ENCODE assay signal across 17 cellular contexts in genomic region chr18:3982541-3982940, GRCh38.
DNase-seq lines count a peak whose midpoint lies in the region; ATAC-seq and TF ChIP-seq lines count a peak whose summit lies in the region.
"Had no signal": no experiment of that assay in that cellular context is flagged by ENCODE, and none has a peak within 500 bp of the region (broad histone marks: within the 10 kb centered on the region; RNA-seq: fewer than 3 reads in every experiment).

No MANE protein-coding gene starts in this region.

- H3K79me2 ChIP-seq in mammary epithelial cell (ENCODE audit: insufficient read depth, low read length) = no peaks in the 10 kb centered on the region

- H3K27me3 Mint-ChIP-seq in MCF 10A (ENCODE audit: insufficient read depth, unreplicated experiment) (no peaks in the 10 kb centered on the region), endothelial cell (ENCODE audit: unreplicated experiment) (peaks cover 1% of the 10 kb centered on the region)

- H3K9me3 Mint-ChIP-seq in MCF 10A (ENCODE audit: unreplicated experiment) (peaks cover 12% of the 10 kb centered on the region), endothelial cell (ENCODE audit: unreplicated experiment) (no peaks in the 10 kb centered on the region)

- H3K4me1 ChIP-seq in mammary epithelial cell (ENCODE audit: insufficient read depth, low read length) = peaks cover 38% of the 10 kb centered on the region

- H3K36me3 Mint-ChIP-seq in MCF 10A (ENCODE audit: insufficient read depth, unreplicated experiment) = no peaks in the 10 kb centered on the region
- no peaks in the 10 kb centered on the region for H3K36me3 Mint-ChIP-seq in endothelial cell (ENCODE audit: low read depth, unreplicated experiment)
- H3K36me3 Mint-ChIP-seq: CD14-positive monocyte had no signal

- H3K4me3 Mint-ChIP-seq in MCF 10A (ENCODE audit: unreplicated experiment) (no peak overlapping the region), endothelial cell (ENCODE audit: unreplicated experiment) (no peak overlapping the region)
- H3K4me3 Mint-ChIP-seq: CD14-positive monocyte had no signal

- no peak overlapping the region for H2AFZ ChIP-seq in mammary epithelial cell (ENCODE audit: low read depth, low read length)
- H2AFZ ChIP-seq: PC-9 had no signal

- peak; percentile 43 for DNase-seq in mammary epithelial cell
- DNase-seq in MCF 10A (ENCODE audit: unreplicated experiment) = no peak
- DNase-seq in astrocyte of the spinal cord (ENCODE audit: low read depth, low spot score) = peak; percentile 24
- DNase-seq in glomerular visceral epithelial cell (ENCODE audit: extremely low spot score) = peak; percentile 25
- no peak for DNase-seq in stimulated activated naive CD4-positive, alpha-beta T cell (lab: John Stamatoyannopoulos, UW)
- no peak for DNase-seq in NCI-H2107 treated with DMSO at 0.1 percent for 48 hours (lab: John Stamatoyannopoulos, UW; ENCODE audit: unreplicated experiment)
- no peak for DNase-seq in endothelial cell (ENCODE audit: low spot score)
- DNase-seq: 8988T, COR-L47, NCI-H146, NCI-H748 treated with DMSO at 0.1 percent for 48 hours, PC-9, SHP77 had no signal

- POLR2A ChIA-PET in MCF 10A (lab: Yijun Ruan, JAX) = no interaction called here

- BruUV-seq in mammary epithelial cell (replicated peaks; lab: Mats Ljungman, UMichigan) (no TSS peak), MCF 10A (replicated peaks; lab: Mats Ljungman, UMichigan) (no TSS peak)

- no peaks in the 10 kb centered on the region for H3K36me3 ChIP-seq in mammary epithelial cell (ENCODE audit: insufficient read depth, low read length)

- no peak for ATAC-seq in GM21786 (IDR thresholded peaks at IDR 0.05; ENCODE audit: unreplicated experiment)
- ATAC-seq: GM12878, SK-N-SH treated with all-trans-retinoic acid at 6 μM for 48 hours had no signal

- no peaks in the 10 kb centered on the region for H3K27me3 ChIP-seq in mammary epithelial cell (ENCODE audit: insufficient read depth, low read length)

- no peak overlapping the region for H3K27ac Mint-ChIP-seq in MCF 10A (ENCODE audit: low read depth, unreplicated experiment)
- no peak overlapping the region for H3K27ac Mint-ChIP-seq in endothelial cell (ENCODE audit: unreplicated experiment)
- H3K27ac Mint-ChIP-seq: CD14-positive monocyte had no signal

- 78% methylated on average over 3 of the region's 3 CpGs for WGBS in mammary epithelial cell (ENCODE audit: low coverage, missing lambda C conversion rate)

- no peaks in the 10 kb centered on the region for H3K9me3 ChIP-seq in mammary epithelial cell (replicated peaks; ENCODE audit: insufficient read depth, low read length)

- intact Hi-C loops in mammary epithelial cell (cut with micrococcal nuclease) = loop anchor here (5.0 to 10.0 kb wide), 3 partner anchors 75 to 718 kb away; partner anchors contain the start of gene MYL12B
- intact Hi-C loops in MCF 10A (cut with micrococcal nuclease) = no loop called here

- H3K4me2 ChIP-seq in mammary epithelial cell (ENCODE audit: insufficient read depth, low read depth, low read length) = no peak overlapping the region
- H3K4me2 ChIP-seq: PC-9 had no signal

- H3K27ac ChIP-seq in mammary epithelial cell (ENCODE audit: insufficient read depth, low read depth, low read length) = peak overlapping the region; percentile 98
- H3K27ac ChIP-seq: PC-9 had no signal

- peaks cover 21% of the 10 kb centered on the region for H3K4me1 Mint-ChIP-seq in MCF 10A (ENCODE audit: insufficient read depth, unreplicated experiment)
- H3K4me1 Mint-ChIP-seq in endothelial cell (ENCODE audit: unreplicated experiment) = no peaks in the 10 kb centered on the region

- dilution Hi-C loops in mammary epithelial cell (cut with HindIII; ENCODE audit: low sequenced_read_pairs) = loop anchor here (25.0 kb wide), 2 partner anchors 220 to 695 kb away; no protein-coding TSS in a partner anchor

- H3K9ac ChIP-seq in mammary epithelial cell (ENCODE audit: insufficient read depth, low read length) = no peak overlapping the region

- H3K4me3 ChIP-seq in mammary epithelial cell (replicated peaks in 1 of 3; ENCODE audit: insufficient read depth in 1 of 3, low read depth in 2 of 3, low read length in 3 of 3) = no peak overlapping the region
- no peak overlapping the region for H3K4me3 ChIP-seq in astrocyte of the spinal cord (ENCODE audit: low read depth, low read length)
- H3K4me3 ChIP-seq: GM12878, PC-9 had no signal

- no peak for TF ChIP-seq CTCF in mammary epithelial cell (conservative IDR thresholded peaks at IDR 0.05 in 1 of 2, IDR thresholded peaks at IDR 0.05 in 1 of 2; ENCODE audit: extremely low read depth in 1 of 2, insufficient read depth in 1 of 2, low read depth in 1 of 2, low read length in 2 of 2)
- TF ChIP-seq CTCF in MCF 10A (IDR thresholded peaks at IDR 0.05; ENCODE audit: unreplicated experiment) = no peak
- TF ChIP-seq CTCF in astrocyte of the spinal cord (IDR thresholded peaks at IDR 0.05; ENCODE audit: low read depth, low read length) = no peak
- TF ChIP-seq CTCF in endothelial cell (IDR thresholded peaks at IDR 0.05; ENCODE audit: unreplicated experiment) = no peak

- no peaks in the 10 kb centered on the region for H4K20me1 ChIP-seq in mammary epithelial cell (ENCODE audit: insufficient read depth, low read length)

- CTCF ChIA-PET in mammary epithelial cell (lab: Charles Lee; ENCODE audit: low non-redundant PET) (no interaction called here), MCF 10A (lab: Yijun Ruan, JAX) (interaction anchor here (5.5 kb wide), 1 partner anchor 13 kb away, joined by 52 read pairs; no protein-coding TSS in a partner anchor)

- in situ Hi-C loops in mammary epithelial cell (cut with MboI; ENCODE audit: low sequenced_read_pairs in 2 of 2) (loop anchor here (10.0 to 25.0 kb wide), 4 partner anchors 108 to 695 kb away; no protein-coding TSS in a partner anchor), astrocyte of the spinal cord (cut with HindIII; ENCODE audit: low sequenced_read_pairs) (no loop called here)

Comparison
In these comparisons a context has a peak if more than half of its experiments do, and no peak if none do; other contexts are left out.
1. DNase-seq: peak in mammary epithelial cell (single experiment), astrocyte of the spinal cord (single experiment) and glomerular visceral epithelial cell (single experiment); none in MCF 10A (single experiment), stimulated activated naive CD4-positive, alpha-beta T cell (0 of 6), NCI-H2107 treated with DMSO at 0.1 percent for 48 hours (single experiment) and endothelial cell (single experiment).